Comparison of ENCODE assay signal across 9 cellular contexts in the genomic region with DNA sequence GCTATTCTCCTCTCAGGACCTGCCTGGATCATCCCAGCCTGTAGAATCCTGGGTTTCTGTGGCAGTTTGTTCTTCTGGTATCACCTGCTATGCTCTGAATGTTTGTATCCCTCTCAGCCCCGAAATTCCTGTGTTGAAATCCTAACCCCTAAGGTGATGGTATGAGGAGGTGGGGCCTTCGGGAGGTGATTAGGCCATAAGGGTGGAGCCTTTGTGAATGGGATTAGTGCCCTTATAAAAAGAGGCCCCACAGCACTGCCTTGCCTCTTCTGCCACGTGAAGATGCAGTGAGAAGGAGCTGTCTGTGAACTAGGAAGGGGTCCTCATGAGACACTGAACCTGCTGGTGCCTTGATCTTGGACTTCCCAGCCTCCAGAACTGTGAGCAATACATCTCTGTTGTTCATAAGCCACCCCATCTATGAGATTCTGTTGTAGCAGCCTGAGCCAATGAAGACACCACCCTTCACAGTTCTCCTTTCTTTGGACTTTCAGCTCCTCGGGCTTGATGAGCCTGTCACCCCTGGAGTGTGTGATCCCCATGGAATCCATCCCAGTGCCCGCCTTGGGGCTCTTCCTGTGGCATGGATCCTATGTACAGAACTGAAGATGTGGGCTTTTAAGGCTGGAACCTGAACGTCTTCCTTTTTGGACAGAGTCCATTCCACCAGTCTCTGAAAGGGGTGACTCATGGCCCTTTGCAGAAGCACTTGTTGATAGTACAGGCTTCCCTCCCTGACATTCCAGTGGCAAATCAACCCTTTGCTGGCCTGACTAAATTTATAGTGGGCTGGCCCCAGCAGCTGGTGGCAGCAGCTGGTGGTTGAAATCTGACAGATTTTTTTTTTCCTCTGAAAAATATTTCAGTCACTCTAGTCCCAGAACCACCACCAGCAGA.
DNase-seq lines count a peak whose midpoint lies in the region; ATAC-seq, FAIRE-seq and TF ChIP-seq lines count a peak whose summit lies in the region.
"Had no signal": no experiment of that assay in that cellular context is flagged by ENCODE, and none has a peak within 500 bp of the region (broad histone marks: within the 10 kb centered on the region; RNA-seq: fewer than 3 reads in every experiment).

No MANE protein-coding gene starts in this region.

- FAIRE-seq in RCC 7860 (lab: Jason Lieb, UNC), result peak; percentile 93
- FAIRE-seq: TTC549 had no signal

- no TSS peak for BruUV-seq in Calu3 (replicated peaks; lab: Mats Ljungman, UMichigan)

- H3K4me3 ChIP-seq in fibroblast of pulmonary artery (replicated peaks; ENCODE audit: low read depth, low read length), result no peak overlapping the region
- H3K4me3 ChIP-seq in dorsolateral prefrontal cortex, result no peak overlapping the region

- TF ChIP-seq CTCF in Calu3 (IDR thresholded peaks at IDR 0.05; ENCODE audit: unreplicated experiment) (no peak), fibroblast of pulmonary artery (IDR thresholded peaks at IDR 0.05; ENCODE audit: low read length, missing control alignments) (no peak), omental fat pad (IDR thresholded peaks at IDR 0.05) (no peak), dorsolateral prefrontal cortex (IDR thresholded peaks at IDR 0.05 in 54 of 56, conservative IDR thresholded peaks at IDR 0.05 in 2 of 56; ENCODE audit: low read depth in 1 of 56, partially characterized antibody in 56 of 56) (no peak)

- peaks cover 13% of the 10 kb centered on the region for H3K4me1 Mint-ChIP-seq in Calu3 (ENCODE audit: low read depth, unreplicated experiment)

- H3K27ac ChIP-seq in dorsolateral prefrontal cortex, result peak overlapping the region in 2 of 59 donors; percentile 13 to 31

- peak; percentile 31 for DNase-seq in Calu3
- peak; percentile 82 for DNase-seq in RCC 7860 (ENCODE audit: low spot score)
- DNase-seq in fibroblast of pulmonary artery (ENCODE audit: low read depth), result peak; percentile 90
- no peak for DNase-seq in omental fat pad (ENCODE audit: low spot score)
- DNase-seq in SIG-M5 treated with dmso at 0.1 percent for 504 hours (lab: John Stamatoyannopoulos, UW; ENCODE audit: unreplicated experiment), result no peak
- DNase-seq in dorsolateral prefrontal cortex, result no peak
- no peak for DNase-seq in pons (ENCODE audit: low spot score)

- H3K27me3 Mint-ChIP-seq in Calu3 (ENCODE audit: unreplicated experiment), result no peaks in the 10 kb centered on the region

- H3K27me3 ChIP-seq in dorsolateral prefrontal cortex, result peaks cover 0 to 6% (median 0%) of the 10 kb centered on the region in 45 donors

- no peaks in the 10 kb centered on the region for H3K9me3 Mint-ChIP-seq in Calu3 (ENCODE audit: low read depth, unreplicated experiment)

- intact Hi-C loops in Calu3 (cut with micrococcal nuclease; ENCODE audit: unreplicated experiment), result no loop called here
- intact Hi-C loops in dorsolateral prefrontal cortex (cut with DNase I), result no loop called here

- H3K4me3 Mint-ChIP-seq in Calu3 (ENCODE audit: low read depth, unreplicated experiment), result no peak overlapping the region

- CTCF ChIA-PET in Calu3 (lab: Charles Lee), result interaction anchor here (0.6 kb wide), 1 partner anchor 714 kb away, joined by 4 read pairs; no protein-coding TSS in a partner anchor

- ATAC-seq in omental fat pad (ENCODE audit: low FRiP score) (peak; percentile 73), HG02981 (IDR thresholded peaks at IDR 0.05; ENCODE audit: unreplicated experiment) (no peak)

- peaks cover 6% of the 10 kb centered on the region for H3K36me3 Mint-ChIP-seq in Calu3 (ENCODE audit: insufficient read depth, unreplicated experiment)

- H3K27ac Mint-ChIP-seq in Calu3 (ENCODE audit: unreplicated experiment), result no peak overlapping the region

Comparison
In these comparisons a context has a peak if more than half of its experiments do, and no peak if none do; other contexts are left out.
1. DNase-seq: peak in Calu3 (single experiment), RCC 7860 (single experiment) and fibroblast of pulmonary artery (single experiment); none in omental fat pad (single experiment), SIG-M5 treated with dmso at 0.1 percent for 504 hours (single experiment), dorsolateral prefrontal cortex (0 of 10) and pons (single experiment).